ENCODE assay signal across 1 cellular context in the genomic region with DNA sequence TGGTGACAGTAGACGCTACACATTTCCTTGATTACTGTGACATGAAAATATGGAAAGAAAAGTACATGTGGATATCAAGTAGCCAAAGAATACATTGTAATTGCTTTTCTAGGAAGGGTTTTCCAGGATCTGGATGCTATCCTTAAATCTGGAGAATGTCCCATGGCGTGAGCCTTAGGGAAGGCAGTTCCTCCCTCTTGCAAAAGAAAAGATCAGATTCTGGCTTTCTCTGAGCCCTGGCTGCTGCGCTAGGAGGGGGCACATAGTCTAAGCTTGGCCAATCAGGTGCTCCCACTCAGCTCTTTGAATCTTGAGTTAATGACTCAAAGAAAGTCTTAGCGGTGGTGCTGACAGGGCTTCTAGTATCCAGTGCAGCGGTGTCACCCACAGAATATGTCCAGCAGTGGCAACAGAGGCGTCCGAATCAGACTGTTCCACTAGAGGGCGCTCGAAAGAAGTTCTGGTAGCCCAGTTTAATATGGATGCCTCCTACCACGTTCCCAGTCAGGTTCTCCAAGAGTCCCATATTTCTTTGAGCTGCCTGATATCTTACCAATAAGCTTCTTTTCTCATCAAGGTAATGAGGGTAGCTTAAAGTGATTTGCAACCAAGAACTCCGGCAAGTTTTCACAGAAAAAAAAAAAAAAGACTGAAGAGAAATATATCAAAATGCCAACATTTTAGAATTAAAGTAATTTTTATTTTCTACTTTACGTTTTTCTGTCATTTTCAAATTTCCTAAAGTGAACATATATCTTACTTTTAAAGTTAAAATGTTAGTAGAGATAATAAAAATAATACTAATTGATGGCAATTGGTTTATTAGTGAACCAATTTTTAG.
TF ChIP-seq lines count a peak whose summit lies in the region.

No MANE protein-coding gene starts in this region.

TF ChIP-seq in HepG2, 621 proteins besides CTCF, POLR2A, EP300 and RAD21:
- no peak for TF ChIP-seq SNAI1 (CRISPR knock-in tag; IDR thresholded peaks at IDR 0.05; ENCODE audit: borderline replicate concordance)
- peak; percentile 44 for TF ChIP-seq STAG1 (CRISPR knock-in tag; IDR thresholded peaks at IDR 0.05)
- TF ChIP-seq SMC3 (IDR thresholded peaks at IDR 0.05; ENCODE audit: low read length): peak; percentile 26; the same call in 1 of the 2 replicates
- TF ChIP-seq ZNF83 (CRISPR knock-in tag; IDR thresholded peaks at IDR 0.05; ENCODE audit: borderline replicate concordance): no peak
- TF ChIP-seq, protein P1, sequence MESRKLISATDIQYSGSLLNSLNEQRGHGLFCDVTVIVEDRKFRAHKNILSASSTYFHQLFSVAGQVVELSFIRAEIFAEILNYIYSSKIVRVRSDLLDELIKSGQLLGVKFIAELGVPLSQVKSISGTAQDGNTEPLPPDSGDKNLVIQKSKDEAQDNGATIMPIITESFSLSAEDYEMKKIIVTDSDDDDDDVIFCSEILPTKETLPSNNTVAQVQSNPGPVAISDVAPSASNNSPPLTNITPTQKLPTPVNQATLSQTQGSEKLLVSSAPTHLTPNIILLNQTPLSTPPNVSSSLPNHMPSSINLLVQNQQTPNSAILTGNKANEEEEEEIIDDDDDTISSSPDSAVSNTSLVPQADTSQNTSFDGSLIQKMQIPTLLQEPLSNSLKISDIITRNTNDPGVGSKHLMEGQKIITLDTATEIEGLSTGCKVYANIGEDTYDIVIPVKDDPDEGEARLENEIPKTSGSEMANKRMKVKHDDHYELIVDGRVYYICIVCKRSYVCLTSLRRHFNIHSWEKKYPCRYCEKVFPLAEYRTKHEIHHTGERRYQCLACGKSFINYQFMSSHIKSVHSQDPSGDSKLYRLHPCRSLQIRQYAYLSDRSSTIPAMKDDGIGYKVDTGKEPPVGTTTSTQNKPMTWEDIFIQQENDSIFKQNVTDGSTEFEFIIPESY (CRISPR knock-in tag; IDR thresholded peaks at IDR 0.05): peak; percentile 45; the same call in 1 of the 2 replicates
TF ChIP-seq in HepG2: peak in this region for 3.
